In genomic region chr17:42016411-42016831, GRCh38 we compare ENCODE assay signal across 8 cellular contexts. TPM values are rescaled to one million over a fixed set of nuclear protein-coding genes. Genes with fewer than 3 reads are reported as not detected.
DNase-seq lines count a peak whose midpoint lies in the region; ATAC-seq and TF ChIP-seq lines count a peak whose summit lies in the region.

No MANE protein-coding gene starts in this region.

- H3K4me3 ChIP-seq in epithelial cell of proximal tubule (ENCODE audit: low read depth, low read length), result peak overlapping the region; percentile 94

- peaks cover 4% of the 10 kb centered on the region for H3K9me3 Mint-ChIP-seq in T-helper 2 cell treated with Interferon-gamma antibody and Interleukin-4, amounts not matched to agents 5 μg/mL and 100 μg/mL, for 36 hours
- peaks cover 3% of the 10 kb centered on the region for H3K9me3 Mint-ChIP-seq in neural crest cell

- peak; percentile 32 for DNase-seq in activated CD4-positive, alpha-beta T cell treated with anti-CD3 and anti-CD28 coated beads for 48 hours
- no peak for DNase-seq in activated CD4-positive, alpha-beta T cell treated with anti-CD3 and anti-CD28 coated beads for 1 hour
- no peak for DNase-seq in T-helper 2 cell treated with Interferon-gamma antibody and Interleukin-4, amounts not matched to agents 5 μg/mL and 100 μg/mL, for 36 hours (ENCODE audit: low spot score)
- no peak for DNase-seq in epithelial cell of proximal tubule (ENCODE audit: low read depth)
- DNase-seq in neural crest cell (ENCODE audit: low read depth, low spot score), result no peak

- peaks cover 18% of the 10 kb centered on the region for H3K36me3 Mint-ChIP-seq in T-helper 2 cell treated with Interferon-gamma antibody and Interleukin-4, amounts not matched to agents 5 μg/mL and 100 μg/mL, for 36 hours (ENCODE audit: low read depth)
- peaks cover 7% of the 10 kb centered on the region for H3K36me3 Mint-ChIP-seq in neural crest cell (ENCODE audit: low read depth)

- H3K27me3 Mint-ChIP-seq in T-helper 2 cell treated with Interferon-gamma antibody and Interleukin-4, amounts not matched to agents 5 μg/mL and 100 μg/mL, for 36 hours (ENCODE audit: low read depth), result no peaks in the 10 kb centered on the region
- H3K27me3 Mint-ChIP-seq in neural crest cell (ENCODE audit: low read depth), result no peaks in the 10 kb centered on the region

- TF ChIP-seq CTCF in epithelial cell of proximal tubule (conservative IDR thresholded peaks at IDR 0.05; ENCODE audit: low read depth, low read length) (no peak), neural crest cell (conservative IDR thresholded peaks at IDR 0.05) (no peak)

- H3K27ac Mint-ChIP-seq in T-helper 2 cell treated with Interferon-gamma antibody and Interleukin-4, amounts not matched to agents 5 μg/mL and 100 μg/mL, for 36 hours, result peak overlapping the region; percentile 99
- H3K27ac Mint-ChIP-seq in neural crest cell (ENCODE audit: unreplicated experiment), result peak overlapping the region; percentile 99

- peak overlapping the region; percentile 96 for H3K4me3 Mint-ChIP-seq in T-helper 2 cell treated with Interferon-gamma antibody and Interleukin-4, amounts not matched to agents 5 μg/mL and 100 μg/mL, for 36 hours
- H3K4me3 Mint-ChIP-seq in neural crest cell, result peak overlapping the region; percentile 97

- peaks cover 40% of the 10 kb centered on the region for H3K4me1 Mint-ChIP-seq in T-helper 2 cell treated with Interferon-gamma antibody and Interleukin-4, amounts not matched to agents 5 μg/mL and 100 μg/mL, for 36 hours (ENCODE audit: low read depth)
- peaks cover 68% of the 10 kb centered on the region for H3K4me1 Mint-ChIP-seq in neural crest cell

- ATAC-seq in HG03460 (IDR thresholded peaks at IDR 0.05; ENCODE audit: unreplicated experiment), result no peak
- no peak for ATAC-seq in HG03457 (IDR thresholded peaks at IDR 0.05; ENCODE audit: unreplicated experiment)
- no peak for ATAC-seq in HG03378 (IDR thresholded peaks at IDR 0.05; ENCODE audit: unreplicated experiment)

RNA-seq across cellular contexts. Expression of gene DNAJC7, which starts 0.8 kb away (rescaled TPM):
- 57.6 and 66.8 TPM in 2 replicates for total RNA-seq in epithelial cell of proximal tubule
- 126 and 138 TPM in 2 replicates for total RNA-seq in neural crest cell

RNA-seq across cellular contexts. Expression of gene NKIRAS2, which starts 3.5 kb away (rescaled TPM):
- total RNA-seq in epithelial cell of proximal tubule, result 37.7 and 53.3 TPM in 2 replicates
- 59.2 and 60.2 TPM in 2 replicates for total RNA-seq in neural crest cell

RNA-seq across cellular contexts. Expression of gene C17orf113, which starts 34.0 kb away (rescaled TPM):
- total RNA-seq in epithelial cell of proximal tubule, result 0.07 and 0.98 TPM in 2 replicates
- total RNA-seq in neural crest cell, result 2.0 and 2.2 TPM in 2 replicates

RNA-seq across cellular contexts. Expression of gene CNP, which starts 49.8 kb away (rescaled TPM):
- total RNA-seq in epithelial cell of proximal tubule (69.8 and 75.9 TPM in 2 replicates), neural crest cell (213 and 230 TPM in 2 replicates)
